ENCODE assay signal across 8 cellular contexts in genomic region chr11:9363954-9364912, GRCh38. TPM values are rescaled to one million over a fixed set of nuclear protein-coding genes. Genes with fewer than 3 reads are reported as not detected.
A peak's percentile ranks its signal among the peaks of the same experiment; 100 is the strongest.
DNase-seq lines count a peak whose midpoint lies in the region; ATAC-seq lines count a peak whose summit lies in the region.

No MANE protein-coding gene starts in this region.

- DNase-seq in Caki2 (ENCODE audit: low read depth) (peak; percentile 94), HUDEP-2 (lab: John Stamatoyannopoulos, UW; ENCODE audit: unreplicated experiment in 76 of 76) (peak in 74 of 76 experiments; percentile 35 to 92 (median 84)), NOMO-1 treated with dmso at 0.1 percent for 144 hours (lab: John Stamatoyannopoulos, UW; ENCODE audit: unreplicated experiment) (peak; percentile 92), mesenteric fat pad (ENCODE audit: low spot score) (peak; percentile 99)
- peak; percentile 87 for DNase-seq in activated CD8-positive, alpha-beta memory T cell treated with anti-CD3 and anti-CD28 coated beads, Interleukin-2, amount 10 ng/mL, durations not matched to agents 7 days and 5 days
- DNase-seq in stimulated activated CD8-positive, alpha-beta memory T cell treated with anti-CD3 and anti-CD28 coated beads, Interleukin-12 subunit alpha, Interleukin-12 subunit beta, amount 100 ng/mL, for 4 hours (ENCODE audit: low read depth): peak; percentile 72

- no peaks in the 10 kb centered on the region for H3K36me3 ChIP-seq in endocrine pancreas (ENCODE audit: control insufficient read depth, insufficient read depth, low read length)

- peaks cover under 1% of the 10 kb centered on the region for H3K27me3 Mint-ChIP-seq in activated CD8-positive, alpha-beta memory T cell treated with anti-CD3 and anti-CD28 coated beads, Interleukin-2, amount 10 ng/mL, durations not matched to agents 7 days and 5 days

- no peaks in the 10 kb centered on the region for H3K9me3 Mint-ChIP-seq in activated CD8-positive, alpha-beta memory T cell treated with anti-CD3 and anti-CD28 coated beads, Interleukin-2, amount 10 ng/mL, durations not matched to agents 7 days and 5 days (ENCODE audit: low read depth)

- ATAC-seq in GM21423 (IDR thresholded peaks at IDR 0.05; ENCODE audit: unreplicated experiment): peak; percentile 96
- ATAC-seq in activated CD8-positive, alpha-beta memory T cell treated with anti-CD3 and anti-CD28 coated beads, Interleukin-2, amount 10 ng/mL, durations not matched to agents 7 days and 5 days: peak; percentile 96

- peaks cover 31% of the 10 kb centered on the region for H3K4me1 Mint-ChIP-seq in activated CD8-positive, alpha-beta memory T cell treated with anti-CD3 and anti-CD28 coated beads, Interleukin-2, amount 10 ng/mL, durations not matched to agents 7 days and 5 days

- CTCF ChIA-PET in activated CD8-positive, alpha-beta memory T cell treated with anti-CD3 and anti-CD28 coated beads, Interleukin-2, amount 10 ng/mL, durations not matched to agents 7 days and 5 days (lab: Charles Lee): interaction anchor here (0.5 to 1.8 kb wide), 5 partner anchors 10 to 170 kb away, joined by 3 to 5 read pairs (median 4); no protein-coding TSS in a partner anchor

- H3K36me3 Mint-ChIP-seq in activated CD8-positive, alpha-beta memory T cell treated with anti-CD3 and anti-CD28 coated beads, Interleukin-2, amount 10 ng/mL, durations not matched to agents 7 days and 5 days: no peaks in the 10 kb centered on the region

- H3K27ac Mint-ChIP-seq in activated CD8-positive, alpha-beta memory T cell treated with anti-CD3 and anti-CD28 coated beads, Interleukin-2, amount 10 ng/mL, durations not matched to agents 7 days and 5 days: peak overlapping the region; percentile 85

- no peaks in the 10 kb centered on the region for H3K9me3 ChIP-seq in endocrine pancreas (ENCODE audit: control insufficient read depth, low read length)

- peak overlapping the region; percentile 60 for H3K4me3 ChIP-seq in endocrine pancreas (ENCODE audit: control insufficient read depth, insufficient read depth, low read length)

- peak overlapping the region; percentile 73 for H3K4me3 Mint-ChIP-seq in activated CD8-positive, alpha-beta memory T cell treated with anti-CD3 and anti-CD28 coated beads, Interleukin-2, amount 10 ng/mL, durations not matched to agents 7 days and 5 days

- H3K27me3 ChIP-seq in endocrine pancreas (ENCODE audit: control insufficient read depth, insufficient read depth, low read length): no peaks in the 10 kb centered on the region

- in situ Hi-C loops in Caki2 (cut with HindIII; ENCODE audit: low pct_unique_long_range_greater_than_20kb, low sequenced_read_pairs): no loop called here

- no peaks in the 10 kb centered on the region for H3K4me1 ChIP-seq in endocrine pancreas (ENCODE audit: control insufficient read depth, insufficient read depth, low read length)

- H3K9ac ChIP-seq in endocrine pancreas (ENCODE audit: control insufficient read depth, insufficient read depth, low read length): peak overlapping the region; percentile 65

RNA-seq across cellular contexts. Expression of gene IPO7, which starts 20.2 kb away (rescaled TPM):
- total RNA-seq in Caki2 (2014; rRNA removed; shearing (Covaris generic); ENCODE audit: low replicate concordance): 74.0 and 77.4 TPM in 2 replicates
- total RNA-seq in activated CD8-positive, alpha-beta memory T cell treated with anti-CD3 and anti-CD28 coated beads, Interleukin-2, amount 10 ng/mL, durations not matched to agents 7 days and 5 days: 100 to 1,000 TPM in 1 of 2 experiments, 10 to 100 TPM in 1; 98.5 to 121 TPM
- total RNA-seq in mesenteric fat pad: 135 TPM

RNA-seq across cellular contexts. Expression of gene TMEM41B, which starts 49.8 kb away (rescaled TPM):
- 50.6 and 52.8 TPM in 2 replicates for total RNA-seq in Caki2 (2014; rRNA removed; shearing (Covaris generic); ENCODE audit: low replicate concordance)
- 10 to 100 TPM; 25.7 to 27.3 TPM for total RNA-seq in activated CD8-positive, alpha-beta memory T cell treated with anti-CD3 and anti-CD28 coated beads, Interleukin-2, amount 10 ng/mL, durations not matched to agents 7 days and 5 days
- total RNA-seq in mesenteric fat pad: 17.3 TPM

Comparison
In these comparisons a context has a peak if more than half of its experiments do, and no peak if none do; other contexts are left out.
1. Peak in every context shown above with its lines: DNase-seq, ATAC-seq and H3K4me3 ChIP-seq.